ENCODE assay signal across 1 cellular context in the genomic region with DNA sequence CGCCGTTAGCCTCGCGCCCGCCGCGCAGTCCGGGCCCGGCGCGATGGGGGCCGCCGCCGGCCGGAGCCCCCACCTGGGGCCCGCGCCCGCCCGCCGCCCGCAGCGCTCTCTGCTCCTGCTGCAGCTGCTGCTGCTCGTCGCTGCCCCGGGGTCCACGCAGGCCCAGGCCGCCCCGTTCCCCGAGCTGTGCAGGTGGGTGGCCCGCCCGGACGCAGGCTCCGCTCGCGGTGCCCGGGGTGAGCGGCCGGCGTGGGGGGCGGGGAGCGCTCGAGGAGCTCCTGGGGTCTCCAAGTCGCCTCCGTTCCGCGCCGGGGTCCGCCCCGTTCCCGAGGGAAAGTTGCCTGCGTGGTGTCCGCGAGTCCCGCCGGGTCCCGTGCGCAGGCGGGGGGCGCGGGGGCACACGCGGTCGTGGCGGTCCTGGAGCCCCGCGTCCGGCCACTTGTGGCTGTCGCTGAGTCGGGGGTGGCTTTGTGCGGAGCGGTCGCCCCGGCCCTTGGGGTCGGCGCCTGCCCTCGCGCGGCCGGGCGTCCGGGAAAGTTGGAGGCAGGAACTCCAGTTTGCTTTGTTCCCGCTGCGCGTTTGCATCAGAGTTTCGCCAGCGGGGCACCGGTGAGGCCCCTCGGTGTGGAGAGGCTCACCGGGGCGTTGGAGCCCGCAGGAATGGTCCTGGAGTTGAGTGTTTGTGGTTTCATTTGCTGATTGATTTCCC.
TF ChIP-seq lines count a peak whose summit lies in the region.

No MANE protein-coding gene starts in this region.

TF ChIP-seq in GM23338, 12 proteins besides CTCF, POLR2A, EP300 and RAD21 (continued from another document):
- TF ChIP-seq, protein P1, sequence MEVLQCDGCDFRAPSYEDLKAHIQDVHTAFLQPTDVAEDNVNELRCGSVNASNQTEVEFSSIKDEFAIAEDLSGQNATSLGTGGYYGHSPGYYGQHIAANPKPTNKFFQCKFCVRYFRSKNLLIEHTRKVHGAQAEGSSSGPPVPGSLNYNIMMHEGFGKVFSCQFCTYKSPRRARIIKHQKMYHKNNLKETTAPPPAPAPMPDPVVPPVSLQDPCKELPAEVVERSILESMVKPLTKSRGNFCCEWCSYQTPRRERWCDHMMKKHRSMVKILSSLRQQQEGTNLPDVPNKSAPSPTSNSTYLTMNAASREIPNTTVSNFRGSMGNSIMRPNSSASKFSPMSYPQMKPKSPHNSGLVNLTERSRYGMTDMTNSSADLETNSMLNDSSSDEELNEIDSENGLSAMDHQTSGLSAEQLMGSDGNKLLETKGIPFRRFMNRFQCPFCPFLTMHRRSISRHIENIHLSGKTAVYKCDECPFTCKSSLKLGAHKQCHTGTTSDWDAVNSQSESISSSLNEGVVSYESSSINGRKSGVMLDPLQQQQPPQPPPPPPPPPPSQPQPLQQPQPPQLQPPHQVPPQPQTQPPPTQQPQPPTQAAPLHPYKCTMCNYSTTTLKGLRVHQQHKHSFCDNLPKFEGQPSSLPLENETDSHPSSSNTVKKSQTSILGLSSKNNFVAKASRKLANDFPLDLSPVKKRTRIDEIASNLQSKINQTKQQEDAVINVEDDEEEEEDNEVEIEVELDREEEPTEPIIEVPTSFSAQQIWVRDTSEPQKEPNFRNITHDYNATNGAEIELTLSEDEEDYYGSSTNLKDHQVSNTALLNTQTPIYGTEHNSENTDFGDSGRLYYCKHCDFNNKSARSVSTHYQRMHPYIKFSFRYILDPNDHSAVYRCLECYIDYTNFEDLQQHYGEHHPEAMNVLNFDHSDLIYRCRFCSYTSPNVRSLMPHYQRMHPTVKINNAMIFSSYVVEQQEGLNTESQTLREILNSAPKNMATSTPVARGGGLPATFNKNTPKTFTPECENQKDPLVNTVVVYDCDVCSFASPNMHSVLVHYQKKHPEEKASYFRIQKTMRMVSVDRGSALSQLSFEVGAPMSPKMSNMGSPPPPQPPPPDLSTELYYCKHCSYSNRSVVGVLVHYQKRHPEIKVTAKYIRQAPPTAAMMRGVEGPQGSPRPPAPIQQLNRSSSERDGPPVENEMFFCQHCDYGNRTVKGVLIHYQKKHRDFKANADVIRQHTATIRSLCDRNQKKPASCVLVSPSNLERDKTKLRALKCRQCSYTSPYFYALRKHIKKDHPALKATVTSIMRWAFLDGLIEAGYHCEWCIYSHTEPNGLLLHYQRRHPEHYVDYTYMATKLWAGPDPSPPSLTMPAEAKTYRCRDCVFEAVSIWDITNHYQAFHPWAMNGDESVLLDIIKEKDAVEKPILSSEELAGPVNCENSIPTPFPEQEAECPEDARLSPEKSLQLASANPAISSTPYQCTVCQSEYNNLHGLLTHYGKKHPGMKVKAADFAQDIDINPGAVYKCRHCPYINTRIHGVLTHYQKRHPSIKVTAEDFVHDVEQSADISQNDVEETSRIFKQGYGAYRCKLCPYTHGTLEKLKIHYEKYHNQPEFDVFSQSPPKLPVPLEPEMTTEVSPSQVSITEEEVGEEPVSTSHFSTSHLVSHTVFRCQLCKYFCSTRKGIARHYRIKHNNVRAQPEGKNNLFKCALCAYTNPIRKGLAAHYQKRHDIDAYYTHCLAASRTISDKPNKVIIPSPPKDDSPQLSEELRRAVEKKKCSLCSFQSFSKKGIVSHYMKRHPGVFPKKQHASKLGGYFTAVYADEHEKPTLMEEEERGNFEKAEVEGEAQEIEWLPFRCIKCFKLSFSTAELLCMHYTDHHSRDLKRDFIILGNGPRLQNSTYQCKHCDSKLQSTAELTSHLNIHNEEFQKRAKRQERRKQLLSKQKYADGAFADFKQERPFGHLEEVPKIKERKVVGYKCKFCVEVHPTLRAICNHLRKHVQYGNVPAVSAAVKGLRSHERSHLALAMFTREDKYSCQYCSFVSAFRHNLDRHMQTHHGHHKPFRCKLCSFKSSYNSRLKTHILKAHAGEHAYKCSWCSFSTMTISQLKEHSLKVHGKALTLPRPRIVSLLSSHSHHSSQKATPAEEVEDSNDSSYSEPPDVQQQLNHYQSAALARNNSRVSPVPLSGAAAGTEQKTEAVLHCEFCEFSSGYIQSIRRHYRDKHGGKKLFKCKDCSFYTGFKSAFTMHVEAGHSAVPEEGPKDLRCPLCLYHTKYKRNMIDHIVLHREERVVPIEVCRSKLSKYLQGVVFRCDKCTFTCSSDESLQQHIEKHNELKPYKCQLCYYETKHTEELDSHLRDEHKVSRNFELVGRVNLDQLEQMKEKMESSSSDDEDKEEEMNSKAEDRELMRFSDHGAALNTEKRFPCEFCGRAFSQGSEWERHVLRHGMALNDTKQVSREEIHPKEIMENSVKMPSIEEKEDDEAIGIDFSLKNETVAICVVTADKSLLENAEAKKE (CRISPR knock-in tag; IDR thresholded peaks at IDR 0.05): no peak
- TF ChIP-seq ZNF331 (CRISPR knock-in tag; IDR thresholded peaks at IDR 0.05; ENCODE audit: low read depth) (no peak), CREB1 (CRISPR knock-in tag; IDR thresholded peaks at IDR 0.05; ENCODE audit: low read depth) (no peak), STAT1 (IDR thresholded peaks at IDR 0.05; ENCODE audit: unreplicated experiment) (no peak), EZH2 (IDR thresholded peaks at IDR 0.05; ENCODE audit: low read depth, unreplicated experiment) (no peak)
